ENCODE assay signal across 12 cellular contexts in genomic region chr11:119710417-119710816, GRCh38. TPM values are rescaled to one million over a fixed set of nuclear protein-coding genes. Genes with fewer than 3 reads are reported as not detected.
DNase-seq lines count a peak whose midpoint lies in the region; ATAC-seq and TF ChIP-seq lines count a peak whose summit lies in the region.
"Had no signal": no experiment of that assay in that cellular context is flagged by ENCODE, and none has a peak within 500 bp of the region (broad histone marks: within the 10 kb centered on the region; RNA-seq: fewer than 3 reads in every experiment).

No MANE protein-coding gene starts in this region.

- H3K27me3 ChIP-seq in mammary epithelial cell (ENCODE audit: insufficient read depth, low read length), result no peaks in the 10 kb centered on the region
- H3K27me3 ChIP-seq in dorsolateral prefrontal cortex, result no peaks in the 10 kb centered on the region
- H3K27me3 ChIP-seq in neuronal stem cell (ENCODE audit: control insufficient read depth in 3 of 3, insufficient read depth in 3 of 3, low read depth in 1 of 3, low read length in 3 of 3), result no peaks in the 10 kb centered on the region
- no peaks in the 10 kb centered on the region for H3K27me3 ChIP-seq in upper lobe of right lung
- H3K27me3 ChIP-seq: SJCRH30 had no signal

- H3K36me3 ChIP-seq in mammary epithelial cell (ENCODE audit: insufficient read depth, low read length) (peaks cover 7% of the 10 kb centered on the region), neuronal stem cell (replicated peaks in 1 of 2; ENCODE audit: control insufficient read depth in 2 of 2, insufficient read depth in 2 of 2, low read length in 2 of 2) (no peaks in the 10 kb centered on the region), upper lobe of right lung (no peaks in the 10 kb centered on the region)
- H3K36me3 ChIP-seq: SJCRH30 had no signal

- no peak overlapping the region for H3K14ac ChIP-seq in neuronal stem cell (ENCODE audit: low read length)

- H3K23ac ChIP-seq in neuronal stem cell (ENCODE audit: low read depth, low read length, poor library complexity), result no peak overlapping the region

- peaks cover 96% of the 10 kb centered on the region for H3K79me2 ChIP-seq in mammary epithelial cell (ENCODE audit: insufficient read depth, low read length)

- dilution Hi-C loops in mammary epithelial cell (cut with HindIII; ENCODE audit: low sequenced_read_pairs), result loop anchor here (10.0 to 25.0 kb wide), 3 partner anchors 46 to 598 kb away; partner anchors contain the start of genes C2CD2L, DPAGT1 and HINFP

- H2AFZ ChIP-seq in mammary epithelial cell (ENCODE audit: low read depth, low read length) (no peak overlapping the region), neuronal stem cell (ENCODE audit: low read length) (no peak overlapping the region)

- H3K4me1 Mint-ChIP-seq in MCF 10A (ENCODE audit: insufficient read depth, unreplicated experiment), result peaks cover 20% of the 10 kb centered on the region
- H3K4me1 Mint-ChIP-seq in osteocyte (ENCODE audit: unreplicated experiment), result no peaks in the 10 kb centered on the region

- POLR2A ChIA-PET in MCF 10A (lab: Yijun Ruan, JAX), result interaction anchor here (0.9 to 1.1 kb wide), 2 partner anchors 11 kb away, joined by 3 to 4 read pairs; no protein-coding TSS in a partner anchor

- no peak overlapping the region for H4K91ac ChIP-seq in neuronal stem cell (ENCODE audit: low read depth, low read length, poor library complexity)

- no peak overlapping the region for H3K4me3 ChIP-seq in mammary epithelial cell (replicated peaks in 1 of 3; ENCODE audit: insufficient read depth in 1 of 3, low read depth in 2 of 3, low read length in 3 of 3)
- H3K4me3 ChIP-seq in dorsolateral prefrontal cortex, result peak overlapping the region in 9 of 59 donors; percentile 11 to 44 (median 31)
- H3K4me3 ChIP-seq in neuronal stem cell (ENCODE audit: low read length in 2 of 2), result no peak overlapping the region
- no peak overlapping the region for H3K4me3 ChIP-seq in upper lobe of right lung
- H3K4me3 ChIP-seq: GM12878, SJCRH30 had no signal

- peaks cover 3% of the 10 kb centered on the region for H4K20me1 ChIP-seq in mammary epithelial cell (ENCODE audit: insufficient read depth, low read length)

- H3K9me3 Mint-ChIP-seq in MCF 10A (ENCODE audit: unreplicated experiment) (no peaks in the 10 kb centered on the region), osteocyte (ENCODE audit: unreplicated experiment) (no peaks in the 10 kb centered on the region)

- H3K9ac ChIP-seq in mammary epithelial cell (ENCODE audit: insufficient read depth, low read length), result no peak overlapping the region
- H3K9ac ChIP-seq in neuronal stem cell (ENCODE audit: low read depth, low read length, poor library complexity), result no peak overlapping the region

- in situ Hi-C loops in mammary epithelial cell (cut with MboI; ENCODE audit: low sequenced_read_pairs in 2 of 2), result no loop called here

- peaks cover 26% of the 10 kb centered on the region for H3K79me1 ChIP-seq in neuronal stem cell (ENCODE audit: low read depth, low read length)

- intact Hi-C loops in mammary epithelial cell (cut with micrococcal nuclease), result no loop called here
- intact Hi-C loops in MCF 10A (cut with micrococcal nuclease), result no loop called here
- intact Hi-C loops in dorsolateral prefrontal cortex (cut with DNase I), result no loop called here
- intact Hi-C loops in upper lobe of right lung (cut with DNase I), result no loop called here

- no peak overlapping the region for H3K4ac ChIP-seq in neuronal stem cell (ENCODE audit: low read length)

- peak overlapping the region; percentile 79 for H2BK5ac ChIP-seq in neuronal stem cell (ENCODE audit: low read length)

- H4K8ac ChIP-seq in neuronal stem cell (ENCODE audit: low read depth, low read length), result no peak overlapping the region

- no peak overlapping the region for H2BK12ac ChIP-seq in neuronal stem cell (ENCODE audit: low read length)

- no peak overlapping the region for H2AK5ac ChIP-seq in neuronal stem cell (ENCODE audit: low read depth, low read length)

- no peak overlapping the region for H2BK120ac ChIP-seq in neuronal stem cell (ENCODE audit: low read depth, low read length)

- BruUV-seq in mammary epithelial cell (replicated peaks; lab: Mats Ljungman, UMichigan), result no TSS peak
- no TSS peak for BruUV-seq in MCF 10A (replicated peaks; lab: Mats Ljungman, UMichigan)

- ATAC-seq in upper lobe of right lung, result no peak

- DNase-seq in mammary epithelial cell (no peak), MCF 10A (ENCODE audit: unreplicated experiment) (no peak), dorsolateral prefrontal cortex (no peak), neuronal stem cell (ENCODE audit: low spot score) (no peak), osteocyte (ENCODE audit: extremely low spot score, unreplicated experiment) (no peak), upper lobe of right lung (no peak), SK-N-DZ (ENCODE audit: low spot score) (no peak)
- DNase-seq: CD4-positive, alpha-beta memory T cell; DND-41; NCI-H2081 treated with DMSO at 0.1 percent for 48 hours had no signal

- H3K27ac ChIP-seq in mammary epithelial cell (ENCODE audit: insufficient read depth, low read depth, low read length), result no peak overlapping the region
- peak overlapping the region in 52 of 59 donors; percentile 21 to 84 (median 71) for H3K27ac ChIP-seq in dorsolateral prefrontal cortex
- H3K27ac ChIP-seq in neuronal stem cell (replicated peaks; ENCODE audit: low read length), result peak overlapping the region; percentile 81
- H3K27ac ChIP-seq in upper lobe of right lung, result no peak overlapping the region
- H3K27ac ChIP-seq: SJCRH30 had no signal

- H3K4me1 ChIP-seq in mammary epithelial cell (ENCODE audit: insufficient read depth, low read length) (peaks cover 30% of the 10 kb centered on the region), neuronal stem cell (ENCODE audit: control insufficient read depth in 2 of 2, insufficient read depth in 1 of 2, low read depth in 1 of 2, low read length in 2 of 2) (peaks cover 18 to 43% of the 10 kb centered on the region in 2 donors), upper lobe of right lung (no peaks in the 10 kb centered on the region)

- 100% methylated on average over 2 of the region's 2 CpGs for WGBS in mammary epithelial cell (ENCODE audit: low coverage, missing lambda C conversion rate)
- no CpG with 5 or more reads among the region's 2 CpGs for WGBS in neuronal stem cell (ENCODE audit: extremely low coverage in 2 of 2, insufficient read length in 2 of 2, insufficient replicate concordance in 1 of 2), 2 donors

- H3K18ac ChIP-seq in neuronal stem cell (ENCODE audit: low read length), result no peak overlapping the region

- no peak for TF ChIP-seq CTCF in mammary epithelial cell (conservative IDR thresholded peaks at IDR 0.05 in 1 of 2, IDR thresholded peaks at IDR 0.05 in 1 of 2; ENCODE audit: extremely low read depth in 1 of 2, insufficient read depth in 1 of 2, low read depth in 1 of 2, low read length in 2 of 2)
- no peak for TF ChIP-seq CTCF in MCF 10A (IDR thresholded peaks at IDR 0.05; ENCODE audit: unreplicated experiment)
- TF ChIP-seq CTCF in dorsolateral prefrontal cortex (IDR thresholded peaks at IDR 0.05 in 54 of 56, conservative IDR thresholded peaks at IDR 0.05 in 2 of 56; ENCODE audit: low read depth in 1 of 56, partially characterized antibody in 56 of 56), result no peak
- TF ChIP-seq CTCF in osteocyte (IDR thresholded peaks at IDR 0.05), result no peak
- TF ChIP-seq CTCF in upper lobe of right lung (IDR thresholded peaks at IDR 0.05), result no peak

- H3K36me3 Mint-ChIP-seq in MCF 10A (ENCODE audit: insufficient read depth, unreplicated experiment) (no peaks in the 10 kb centered on the region), osteocyte (ENCODE audit: unreplicated experiment) (no peaks in the 10 kb centered on the region)

- CTCF ChIA-PET in mammary epithelial cell (lab: Charles Lee; ENCODE audit: low non-redundant PET), result no interaction called here
- CTCF ChIA-PET in MCF 10A (lab: Yijun Ruan, JAX), result interaction anchor here (1.7 kb wide), 1 partner anchor 11 kb away, joined by 7 read pairs; no protein-coding TSS in a partner anchor

- peak overlapping the region; percentile 23 for H3K4me2 ChIP-seq in mammary epithelial cell (ENCODE audit: insufficient read depth, low read depth, low read length)
- H3K4me2 ChIP-seq in neuronal stem cell (ENCODE audit: insufficient read depth, low read length, poor library complexity, severe bottlenecking), result no peak overlapping the region

- H3K9me3 ChIP-seq in mammary epithelial cell (replicated peaks; ENCODE audit: insufficient read depth, low read length) (no peaks in the 10 kb centered on the region), neuronal stem cell (replicated peaks in 1 of 2; ENCODE audit: control insufficient read depth in 2 of 2, insufficient read depth in 1 of 2, low read depth in 1 of 2, low read length in 2 of 2) (no peaks in the 10 kb centered on the region), upper lobe of right lung (no peaks in the 10 kb centered on the region)
- H3K9me3 ChIP-seq: SJCRH30 had no signal

- no peak overlapping the region for H3K4me3 Mint-ChIP-seq in MCF 10A (ENCODE audit: unreplicated experiment)
- H3K4me3 Mint-ChIP-seq in osteocyte (ENCODE audit: unreplicated experiment), result no peak overlapping the region
- H3K4me3 Mint-ChIP-seq: CD4-positive, alpha-beta memory T cell had no signal

- no peak overlapping the region for H2BK15ac ChIP-seq in neuronal stem cell (ENCODE audit: low read length)

- H3K27me3 Mint-ChIP-seq in MCF 10A (ENCODE audit: insufficient read depth, unreplicated experiment) (no peaks in the 10 kb centered on the region), osteocyte (ENCODE audit: unreplicated experiment) (no peaks in the 10 kb centered on the region)

- no peak overlapping the region for H3K27ac Mint-ChIP-seq in MCF 10A (ENCODE audit: low read depth, unreplicated experiment)
- H3K27ac Mint-ChIP-seq in osteocyte (ENCODE audit: unreplicated experiment), result no peak overlapping the region
- H3K27ac Mint-ChIP-seq: CD4-positive, alpha-beta memory T cell had no signal

RNA-seq across cellular contexts. Expression of gene NECTIN1, which starts 18.6 kb away (rescaled TPM):
- total RNA-seq in mammary epithelial cell (100 to 1,000 TPM in 1 of 2 donors, 10 to 100 TPM in 1; 60.8 to 162 TPM), MCF 10A (2022) (59.2 and 78.6 TPM in 2 replicates), dorsolateral prefrontal cortex (100 to 1,000 TPM in 6 of 120 experiments, 10 to 100 TPM in 114; 45.3 to 136 (median 78.1) TPM), osteocyte (7.2 and 9.5 TPM in 2 replicates), upper lobe of right lung (10.4 TPM)
- 103 TPM for polyA plus RNA-seq in mammary epithelial cell
- 278 TPM for polyA minus RNA-seq in mammary epithelial cell
- 36.8 TPM for polyA plus RNA-seq in neuronal stem cell (2013, experiment 1 of 2)
- polyA plus RNA-seq in neuronal stem cell (2013, experiment 2 of 2), result 36.7 TPM
- polyA plus RNA-seq in SK-N-DZ (2014; cell fraction: cytosol; rRNA removed), result 6.1 and 7.1 TPM in 2 replicates
- polyA plus RNA-seq in SK-N-DZ (2014; cell fraction: nucleus; rRNA removed), result 3.6 and 3.9 TPM in 2 replicates

Comparison
In these comparisons a context has a peak if more than half of its experiments do, and no peak if none do; other contexts are left out.
1. H3K27ac ChIP-seq: peak in dorsolateral prefrontal cortex (52 of 59) and neuronal stem cell (single experiment); none in mammary epithelial cell (single experiment) and upper lobe of right lung (single experiment).